ENCODE assay signal across 10 cellular contexts in genomic region chrX:123835661-123836371, GRCh38. TPM values are rescaled to one million over a fixed set of nuclear protein-coding genes. Genes with fewer than 3 reads are reported as not detected.
A peak's percentile ranks its signal among the peaks of the same experiment; 100 is the strongest.
DNase-seq lines count a peak whose midpoint lies in the region; ATAC-seq and TF ChIP-seq lines count a peak whose summit lies in the region.
"Had no signal": no experiment of that assay in that cellular context is flagged by ENCODE, and none has a peak within 500 bp of the region (broad histone marks: within the 10 kb centered on the region; RNA-seq: fewer than 3 reads in every experiment).

No MANE protein-coding gene starts in this region.

- no peak for TF ChIP-seq CTCF in left lung (IDR thresholded peaks at IDR 0.05)

- H3K27me3 Mint-ChIP-seq in activated T-helper 17 cell treated with anti-CD3 and anti-CD28 coated beads, Interleukin-2, amount 50 U/mL, for 72 hours = peaks cover 7% of the 10 kb centered on the region

- ATAC-seq in HG03342 (IDR thresholded peaks at IDR 0.05; ENCODE audit: unreplicated experiment) (peak; percentile 44), left lung (peak; percentile 32), Right ventricle myocardium inferior (no peak), HG03354 (IDR thresholded peaks at IDR 0.05; ENCODE audit: poor library complexity, severe bottlenecking, unreplicated experiment) (no peak)
- peak; percentile 96 for ATAC-seq in activated T-helper 17 cell treated with anti-CD3 and anti-CD28 coated beads, Interleukin-2, amount 50 U/mL, for 72 hours (replicated peaks)
- ATAC-seq: sciatic nerve had no signal

- no peaks in the 10 kb centered on the region for H3K4me1 ChIP-seq in left lung

- intact Hi-C loops in left lung (cut with DNase I) (no loop called here), Right ventricle myocardium inferior (cut with DNase I) (no loop called here)

- H3K4me3 ChIP-seq in left lung = no peak overlapping the region

- H3K9me3 ChIP-seq in left lung = no peaks in the 10 kb centered on the region

- no peaks in the 10 kb centered on the region for H3K27me3 ChIP-seq in left lung

- DNase-seq in GM04504 (ENCODE audit: low read depth) = peak; percentile 37
- DNase-seq in left lung = no peak
- no peak for DNase-seq in COR-L47 (lab: John Stamatoyannopoulos, UW)
- DNase-seq in Right ventricle myocardium inferior (ENCODE audit: missing footprints) = no peak
- no peak for DNase-seq in SHP77 treated with DMSO at 0.1 percent for 48 hours (lab: John Stamatoyannopoulos, UW)
- DNase-seq: NCI-H526 had no signal

- H3K27ac Mint-ChIP-seq in activated T-helper 17 cell treated with anti-CD3 and anti-CD28 coated beads, Interleukin-2, amount 50 U/mL, for 72 hours = no peak overlapping the region

- H3K9me3 Mint-ChIP-seq in activated T-helper 17 cell treated with anti-CD3 and anti-CD28 coated beads, Interleukin-2, amount 50 U/mL, for 72 hours = no peaks in the 10 kb centered on the region

- H3K36me3 ChIP-seq in left lung = no peaks in the 10 kb centered on the region

- H3K36me3 Mint-ChIP-seq in activated T-helper 17 cell treated with anti-CD3 and anti-CD28 coated beads, Interleukin-2, amount 50 U/mL, for 72 hours (ENCODE audit: low read depth) = no peaks in the 10 kb centered on the region

- no peaks in the 10 kb centered on the region for H3K4me1 Mint-ChIP-seq in activated T-helper 17 cell treated with anti-CD3 and anti-CD28 coated beads, Interleukin-2, amount 50 U/mL, for 72 hours

- H3K27ac ChIP-seq in left lung = no peak overlapping the region

- no peak overlapping the region for H3K4me3 Mint-ChIP-seq in activated T-helper 17 cell treated with anti-CD3 and anti-CD28 coated beads, Interleukin-2, amount 50 U/mL, for 72 hours

RNA-seq across cellular contexts. Expression of gene XIAP, which starts 24.0 kb away (rescaled TPM):
- 10 to 100 TPM; 27.0 to 33.4 TPM for total RNA-seq in activated T-helper 17 cell treated with anti-CD3 and anti-CD28 coated beads, Interleukin-2, amount 50 U/mL, for 72 hours
- 10 to 100 TPM; 56.4 to 59.5 TPM for total RNA-seq in left lung
- total RNA-seq in Right ventricle myocardium inferior = 21.4 TPM

Comparison
In these comparisons a context has a peak if more than half of its experiments do, and no peak if none do; other contexts are left out.
1. ATAC-seq: peak in HG03342 (single experiment), activated T-helper 17 cell treated with anti-CD3 and anti-CD28 coated beads, Interleukin-2, amount 50 U/mL, for 72 hours (single experiment) and left lung (single experiment); none in Right ventricle myocardium inferior (single experiment) and HG03354 (single experiment).